ENCODE assay signal across 8 cellular contexts in genomic region chr20:44643596-44644383, GRCh38. TPM values are rescaled to one million over a fixed set of nuclear protein-coding genes. Genes with fewer than 3 reads are reported as not detected.
DNase-seq lines count a peak whose midpoint lies in the region; ATAC-seq and TF ChIP-seq lines count a peak whose summit lies in the region.

No MANE protein-coding gene starts in this region.

- TF ChIP-seq POLR2A in vagina (IDR thresholded peaks at IDR 0.05): no peak

- peak overlapping the region; percentile 89 for H3K27ac Mint-ChIP-seq in activated CD4-positive, alpha-beta T cell treated with anti-CD3 and anti-CD28 coated beads for 36 hours

- peaks cover 71% of the 10 kb centered on the region for H3K4me1 Mint-ChIP-seq in activated CD4-positive, alpha-beta T cell treated with anti-CD3 and anti-CD28 coated beads for 36 hours

- H3K4me1 ChIP-seq in duodenal mucosa (ENCODE audit: control insufficient read depth in 1 of 2, insufficient read depth in 2 of 2, low read length in 2 of 2) (peaks cover 64 to 72% of the 10 kb centered on the region in 2 donors), mesodermal cell (ENCODE audit: control insufficient read depth, insufficient read depth, low read length, poor library complexity, severe bottlenecking) (peaks cover 51% of the 10 kb centered on the region), vagina (peaks cover 30% of the 10 kb centered on the region)

- H3K36me3 ChIP-seq in duodenal mucosa (ENCODE audit: control insufficient read depth in 1 of 2, insufficient read depth in 2 of 2, low read length in 2 of 2) (peaks cover 0 to 10% of the 10 kb centered on the region in 2 donors), mesodermal cell (ENCODE audit: control insufficient read depth, insufficient read depth, low read length) (peaks cover 13% of the 10 kb centered on the region), vagina (no peaks in the 10 kb centered on the region)

- POLR2A ChIA-PET in activated CD4-positive, alpha-beta T cell treated with anti-CD3 and anti-CD28 coated beads for 36 hours (lab: Charles Lee): no interaction called here

- H3K4me3 Mint-ChIP-seq in activated CD4-positive, alpha-beta T cell treated with anti-CD3 and anti-CD28 coated beads for 36 hours: no peak overlapping the region

- no peaks in the 10 kb centered on the region for H3K27me3 Mint-ChIP-seq in activated CD4-positive, alpha-beta T cell treated with anti-CD3 and anti-CD28 coated beads for 36 hours

- peaks cover 8% of the 10 kb centered on the region for H3K36me3 Mint-ChIP-seq in activated CD4-positive, alpha-beta T cell treated with anti-CD3 and anti-CD28 coated beads for 36 hours (ENCODE audit: low read depth)

- peak overlapping the region; percentile 40 to 54 for H3K9ac ChIP-seq in duodenal mucosa (ENCODE audit: low read depth in 1 of 2, low read length in 2 of 2)

- no peak for TF ChIP-seq CTCF in vagina (IDR thresholded peaks at IDR 0.05)

- H3K4me3 ChIP-seq in duodenal mucosa (ENCODE audit: low read depth in 1 of 2, low read length in 2 of 2): peak overlapping the region; percentile 28 to 45
- no peak overlapping the region for H3K4me3 ChIP-seq in mesodermal cell (ENCODE audit: extremely low read depth, insufficient read depth, low read length, poor library complexity, severe bottlenecking)
- H3K4me3 ChIP-seq in vagina: no peak overlapping the region

- H3K9me3 ChIP-seq in duodenal mucosa (ENCODE audit: control insufficient read depth in 1 of 2, low read length in 2 of 2) (no peaks in the 10 kb centered on the region), mesodermal cell (ENCODE audit: control insufficient read depth, low read length) (no peaks in the 10 kb centered on the region), vagina (no peaks in the 10 kb centered on the region)

- CTCF ChIA-PET in activated CD4-positive, alpha-beta T cell treated with anti-CD3 and anti-CD28 coated beads for 36 hours (lab: Charles Lee): interaction anchor here (0.6 to 1.5 kb wide), 3 partner anchors 10 to 428 kb away, joined by 3 to 7 read pairs (median 3); no protein-coding TSS in a partner anchor

- no peaks in the 10 kb centered on the region for H3K27me3 ChIP-seq in duodenal mucosa (ENCODE audit: control insufficient read depth in 1 of 2, insufficient read depth in 2 of 2, low read length in 2 of 2)
- no peaks in the 10 kb centered on the region for H3K27me3 ChIP-seq in vagina

- no peaks in the 10 kb centered on the region for H3K9me3 Mint-ChIP-seq in activated CD4-positive, alpha-beta T cell treated with anti-CD3 and anti-CD28 coated beads for 36 hours (ENCODE audit: low read depth)

- WGBS in mesodermal cell (ENCODE audit: insufficient coverage in 2 of 2), 2 experiments: 45 to 56% methylated on average over 19 to 20 of the region's 20 CpGs

- H3K27ac ChIP-seq in duodenal mucosa (ENCODE audit: low read depth, low read length) (peak overlapping the region; percentile 53), mesodermal cell (ENCODE audit: low read depth, low read length, severe bottlenecking) (peak overlapping the region; percentile 97), vagina (peak overlapping the region; percentile 68)

- DNase-seq in activated CD4-positive, alpha-beta T cell treated with anti-CD3 and anti-CD28 coated beads for 36 hours: peak; percentile 56
- DNase-seq in activated CD4-positive, alpha-beta T cell treated with anti-CD3 and anti-CD28 coated beads for 1 hour: no peak
- DNase-seq in UCSD-AML1 (lab: John Stamatoyannopoulos, UW; ENCODE audit: unreplicated experiment): peak; percentile 70
- no peak for DNase-seq in vagina (ENCODE audit: extremely low spot score in 2 of 2)
- DNase-seq in NCI-H2107 treated with DMSO at 0.1 percent for 48 hours (lab: John Stamatoyannopoulos, UW; ENCODE audit: unreplicated experiment): no peak

- peak; percentile 18 for ATAC-seq in activated CD4-positive, alpha-beta T cell treated with anti-CD3 and anti-CD28 coated beads for 36 hours
- no peak for ATAC-seq in HG02870 (IDR thresholded peaks at IDR 0.05; ENCODE audit: unreplicated experiment)

- intact Hi-C loops in activated CD4-positive, alpha-beta T cell treated with anti-CD3 and anti-CD28 coated beads for 36 hours (cut with DNase I, micrococcal nuclease): no loop called here
- intact Hi-C loops in vagina (cut with DNase I): no loop called here

RNA-seq across cellular contexts. Expression of gene ADA, which starts 7.7 kb away (rescaled TPM):
- total RNA-seq in activated CD4-positive, alpha-beta T cell treated with anti-CD3 and anti-CD28 coated beads for 36 hours: 10 to 100 TPM; 33.8 to 37.8 TPM
- 82.4 TPM for polyA plus RNA-seq in mesodermal cell (2013, experiment 1 of 2)
- polyA plus RNA-seq in mesodermal cell (2013, experiment 2 of 2): 68.3 TPM
- 25.3 TPM for total RNA-seq in vagina

Comparison
In these comparisons a context has a peak if more than half of its experiments do, and no peak if none do; other contexts are left out.
1. DNase-seq: peak in activated CD4-positive, alpha-beta T cell treated with anti-CD3 and anti-CD28 coated beads for 36 hours (single experiment) and UCSD-AML1 (single experiment); none in activated CD4-positive, alpha-beta T cell treated with anti-CD3 and anti-CD28 coated beads for 1 hour (single experiment), vagina (0 of 2) and NCI-H2107 treated with DMSO at 0.1 percent for 48 hours (single experiment).
2. H3K4me3 ChIP-seq: peak in duodenal mucosa (2 of 2); none in mesodermal cell (single experiment) and vagina (0 of 2).
3. Peak in every context shown above with its lines, with median percentiles within 50 percentile points of each other: H3K27ac ChIP-seq.